Comparison of ENCODE assay signal across 12 cellular contexts in the genomic region with DNA sequence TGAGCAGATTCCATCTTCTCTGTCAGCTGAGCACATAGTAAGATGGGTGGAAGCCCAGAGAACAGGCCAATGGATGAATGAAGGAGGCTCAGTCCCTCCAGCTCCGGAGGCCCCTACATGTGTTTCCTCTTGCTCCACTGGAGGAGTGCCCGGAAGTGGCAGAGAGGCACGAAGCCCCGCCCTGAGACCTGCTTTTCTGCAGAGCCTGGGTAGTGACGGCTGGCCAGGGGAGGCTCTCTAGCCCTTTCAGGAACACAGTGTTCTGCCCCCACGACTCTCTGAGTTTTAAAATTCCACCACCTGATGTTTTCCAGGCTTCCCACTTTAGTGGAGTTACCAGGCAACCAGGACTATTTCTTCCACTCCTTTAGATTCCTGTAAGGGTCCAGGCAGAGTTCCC.
DNase-seq lines count a peak whose midpoint lies in the region; ATAC-seq, FAIRE-seq and TF ChIP-seq lines count a peak whose summit lies in the region.
"Had no signal": no experiment of that assay in that cellular context is flagged by ENCODE, and none has a peak within 500 bp of the region (broad histone marks: within the 10 kb centered on the region; RNA-seq: fewer than 3 reads in every experiment).

No MANE protein-coding gene starts in this region.

- H3K36me3 ChIP-seq in CD8-positive, alpha-beta memory T cell (ENCODE audit: insufficient read depth, low read length), result no peaks in the 10 kb centered on the region
- no peaks in the 10 kb centered on the region for H3K36me3 ChIP-seq in pancreas
- no peaks in the 10 kb centered on the region for H3K36me3 ChIP-seq in naive thymus-derived CD4-positive, alpha-beta T cell (ENCODE audit: control insufficient read depth in 2 of 3, insufficient read depth in 3 of 3, low read length in 3 of 3)

- H3K4me1 ChIP-seq in CD8-positive, alpha-beta memory T cell (ENCODE audit: insufficient read depth, low read length), result no peaks in the 10 kb centered on the region
- no peaks in the 10 kb centered on the region for H3K4me1 ChIP-seq in pancreas
- no peaks in the 10 kb centered on the region for H3K4me1 ChIP-seq in naive thymus-derived CD4-positive, alpha-beta T cell (ENCODE audit: control insufficient read depth in 2 of 2, insufficient read depth in 2 of 2, low read length in 2 of 2)

- POLR2A ChIA-PET in CD8-positive, alpha-beta memory T cell (lab: Charles Lee), result no interaction called here
- POLR2A ChIA-PET in naive thymus-derived CD4-positive, alpha-beta T cell (lab: Charles Lee), result no interaction called here

- CTCF ChIA-PET in CD8-positive, alpha-beta memory T cell (lab: Charles Lee), result no interaction called here
- CTCF ChIA-PET in naive thymus-derived CD4-positive, alpha-beta T cell (lab: Charles Lee), result no interaction called here

- no peaks in the 10 kb centered on the region for H3K9me3 Mint-ChIP-seq in CD8-positive, alpha-beta memory T cell
- peaks cover 0 to 3% (median 0%) of the 10 kb centered on the region in 11 donors for H3K9me3 Mint-ChIP-seq in naive thymus-derived CD4-positive, alpha-beta T cell
- H3K9me3 Mint-ChIP-seq: dendritic cell treated with granulocyte-macrophage colony-stimulating factor and Interleukin-4, amounts not matched to agents 40 ng/mL and 50 ng/mL, for 4 days; natural killer cell; T-cell had no signal

- no peak for FAIRE-seq in pancreas (lab: Jason Lieb, UNC)
- FAIRE-seq: G401.6 had no signal

- peak; percentile 59 for ATAC-seq in GM19043 (IDR thresholded peaks at IDR 0.05; ENCODE audit: low read depth, unreplicated experiment)
- no peak for ATAC-seq in pancreas
- ATAC-seq in naive thymus-derived CD4-positive, alpha-beta T cell, result no peak
- ATAC-seq: T-cell had no signal

- peaks cover 18 to 39% of the 10 kb centered on the region in 2 donors for H3K27me3 Mint-ChIP-seq in CD8-positive, alpha-beta memory T cell
- H3K27me3 Mint-ChIP-seq in naive thymus-derived CD4-positive, alpha-beta T cell, result peaks cover 5 to 31% (median 26%) of the 10 kb centered on the region in 5 donors

- H3K9me3 ChIP-seq in CD8-positive, alpha-beta memory T cell (ENCODE audit: low read length), result no peaks in the 10 kb centered on the region
- H3K9me3 ChIP-seq in pancreas, result no peaks in the 10 kb centered on the region
- H3K9me3 ChIP-seq in naive thymus-derived CD4-positive, alpha-beta T cell (ENCODE audit: control insufficient read depth in 2 of 3, low read length in 3 of 3), result no peaks in the 10 kb centered on the region

- H3K4me3 ChIP-seq in CD8-positive, alpha-beta memory T cell (ENCODE audit: low read length), result no peak overlapping the region
- H3K4me3 ChIP-seq in pancreas, result no peak overlapping the region
- no peak overlapping the region for H3K4me3 ChIP-seq in naive thymus-derived CD4-positive, alpha-beta T cell (ENCODE audit: low read length)

- no peak for TF ChIP-seq CTCF in pancreas (IDR thresholded peaks at IDR 0.05)

- H3K27ac Mint-ChIP-seq in CD8-positive, alpha-beta memory T cell, result peak overlapping the region in 1 of 8 donors; percentile 71
- H3K27ac Mint-ChIP-seq in naive thymus-derived CD4-positive, alpha-beta T cell, result no peak overlapping the region
- H3K27ac Mint-ChIP-seq: dendritic cell treated with granulocyte-macrophage colony-stimulating factor and Interleukin-4, amounts not matched to agents 40 ng/mL and 50 ng/mL, for 4 days; natural killer cell; T-cell had no signal

- peaks cover 0 to 5% (median 4%) of the 10 kb centered on the region in 3 donors for H3K4me1 Mint-ChIP-seq in CD8-positive, alpha-beta memory T cell
- peaks cover 0 to 8% (median 6%) of the 10 kb centered on the region in 7 donors for H3K4me1 Mint-ChIP-seq in naive thymus-derived CD4-positive, alpha-beta T cell

- intact Hi-C loops in pancreas (cut with DNase I), result no loop called here
- intact Hi-C loops in naive thymus-derived CD4-positive, alpha-beta T cell (cut with micrococcal nuclease), result no loop called here

- H3K27ac ChIP-seq in caudate nucleus (ENCODE audit: low read depth, low read length) (peak overlapping the region; percentile 88), pancreas (no peak overlapping the region)
- no peak overlapping the region for H3K27ac ChIP-seq in CD8-positive, alpha-beta memory T cell (ENCODE audit: low read depth, low read length)
- H3K27ac ChIP-seq in naive thymus-derived CD4-positive, alpha-beta T cell (ENCODE audit: low read depth, low read length), result no peak overlapping the region

- no peak overlapping the region for H3K4me3 Mint-ChIP-seq in CD8-positive, alpha-beta memory T cell
- H3K4me3 Mint-ChIP-seq in naive thymus-derived CD4-positive, alpha-beta T cell, result no peak overlapping the region
- H3K4me3 Mint-ChIP-seq: dendritic cell treated with granulocyte-macrophage colony-stimulating factor and Interleukin-4, amounts not matched to agents 40 ng/mL and 50 ng/mL, for 4 days; natural killer cell; T-cell had no signal

- no peaks in the 10 kb centered on the region for H3K27me3 ChIP-seq in CD8-positive, alpha-beta memory T cell (ENCODE audit: insufficient read depth, low read length, poor library complexity, severe bottlenecking)
- no peaks in the 10 kb centered on the region for H3K27me3 ChIP-seq in pancreas
- H3K27me3 ChIP-seq in naive thymus-derived CD4-positive, alpha-beta T cell (ENCODE audit: control insufficient read depth in 2 of 2, insufficient read depth in 2 of 2, low read length in 2 of 2), result no peaks in the 10 kb centered on the region

- DNase-seq in MV-4-11 (lab: John Stamatoyannopoulos, UW) (peak; percentile 29), caudate nucleus (lab: John Stamatoyannopoulos, UW) (peak in 44 of 61 donors; percentile 7 to 88 (median 46)), pons (ENCODE audit: low spot score) (peak; percentile 42), pancreas (no peak)
- DNase-seq in CD8-positive, alpha-beta memory T cell, result no peak
- DNase-seq in naive thymus-derived CD4-positive, alpha-beta T cell, result no peak
- DNase-seq: glutamatergic neuron, natural killer cell, T-cell had no signal

- H3K36me3 Mint-ChIP-seq in CD8-positive, alpha-beta memory T cell, result no peaks in the 10 kb centered on the region
- H3K36me3 Mint-ChIP-seq in naive thymus-derived CD4-positive, alpha-beta T cell, result no peaks in the 10 kb centered on the region
- H3K36me3 Mint-ChIP-seq: natural killer cell, T-cell had no signal

- 20 to 33% methylated on average over 6 of the region's 6 CpGs for WGBS in pancreas, 2 donors

Comparison
In these comparisons a context has a peak if more than half of its experiments do, and no peak if none do; other contexts are left out.
1. DNase-seq: peak in MV-4-11 (single experiment), caudate nucleus (44 of 61) and pons (single experiment); none in CD8-positive, alpha-beta memory T cell (0 of 5), pancreas (0 of 6) and naive thymus-derived CD4-positive, alpha-beta T cell (0 of 9).